ENCODE assay signal across 1 cellular context in the genomic region with DNA sequence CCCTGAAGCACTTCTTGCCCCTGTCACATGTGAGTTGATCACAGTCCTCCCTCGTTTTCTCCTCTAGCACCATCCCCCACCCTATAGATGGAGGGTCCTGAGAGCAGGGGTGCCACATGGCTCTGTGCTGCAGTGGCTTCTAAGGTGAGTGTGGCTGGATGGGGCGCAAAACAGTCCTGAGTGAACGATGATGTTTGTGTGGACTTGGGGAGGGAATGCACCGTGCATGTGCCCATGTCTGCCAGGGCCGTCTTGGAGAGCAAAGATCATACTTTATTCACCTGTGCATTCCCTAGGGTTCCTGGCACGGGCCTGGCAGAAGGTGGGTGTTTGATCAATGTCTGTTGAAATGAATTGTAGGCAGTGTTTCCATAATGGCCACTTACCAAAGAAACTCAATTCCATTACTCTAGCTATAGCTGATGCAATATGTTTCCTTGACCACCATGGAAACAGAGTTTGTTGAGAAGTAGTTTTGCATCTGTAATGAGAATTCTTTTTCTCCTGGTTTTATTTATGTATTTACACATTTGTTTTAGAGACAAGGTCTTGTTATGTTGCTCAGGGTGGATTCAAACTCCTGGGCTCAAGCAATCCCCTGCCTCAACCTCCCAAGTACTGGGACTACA.
A peak's percentile ranks its signal among the peaks of the same experiment; 100 is the strongest.
TF ChIP-seq lines count a peak whose summit lies in the region.

No MANE protein-coding gene starts in this region.

TF ChIP-seq in IMR-90, 13 proteins besides CTCF, POLR2A, EP300 and RAD21:
- TF ChIP-seq MAFK (IDR thresholded peaks at IDR 0.05; ENCODE audit: low read depth, low read length) = no peak
- TF ChIP-seq SMC3 (IDR thresholded peaks at IDR 0.05; ENCODE audit: low read depth, low read length) = no peak
- TF ChIP-seq RFX5 (IDR thresholded peaks at IDR 0.05; ENCODE audit: low read depth, low read length) = no peak
- peak; percentile 65 for TF ChIP-seq CEBPB (IDR thresholded peaks at IDR 0.05; ENCODE audit: low read depth, low read length)
